ENCODE assay signal across 8 cellular contexts in genomic region chrX:53081925-53082772, GRCh38. TPM values are rescaled to one million over a fixed set of nuclear protein-coding genes. Genes with fewer than 3 reads are reported as not detected.
DNase-seq lines count a peak whose midpoint lies in the region; ATAC-seq and TF ChIP-seq lines count a peak whose summit lies in the region.

TSPYL2 (plus strand) TSS chrX:53082367; CDS start chrX:53082499, 132 bp downstream.

- H3K4me3 ChIP-seq in right cardiac atrium (ENCODE audit: low read length) (peak within 1 kb of the TSS; percentile 79), uterus (peak within 1 kb of the TSS; percentile 62 to 63)

- ATAC-seq in GM18499 (IDR thresholded peaks at IDR 0.05; ENCODE audit: insufficient read depth, unreplicated experiment) (peak; percentile 81), HG02943 (IDR thresholded peaks at IDR 0.05; ENCODE audit: low read depth, unreplicated experiment) (peak; percentile 88), right cardiac atrium (peak; percentile 96 to 97)

- DNase-seq in NCI-H187 treated with DMSO at 0.1 percent for 48 hours (lab: John Stamatoyannopoulos, UW) (peak; percentile 6), anterior cingulate cortex (lab: John Stamatoyannopoulos, UW) (peak; percentile 29 to 97 (median 91)), right cardiac atrium (peak; percentile 93 to 98 (median 97)), pulmonary artery endothelial cell (ENCODE audit: low read depth, low spot score) (peak; percentile 90), uterus (peak; percentile 94 to 95)

- H3K27ac ChIP-seq in right cardiac atrium (ENCODE audit: low read length) (peak within 1 kb of the TSS; percentile 91), uterus (peak within 1 kb of the TSS; percentile 89 to 96)

- no peaks in the 10 kb centered on the region for H3K36me3 ChIP-seq in uterus

- TF ChIP-seq POLR2A in uterus (IDR thresholded peaks at IDR 0.05): peak; percentile 97 to 99

- no peaks in the 10 kb centered on the region for H3K9me3 ChIP-seq in right cardiac atrium (ENCODE audit: control insufficient read depth, low read length)
- no peaks in the 10 kb centered on the region for H3K9me3 ChIP-seq in uterus

- peak in 1 of 4 experiments; percentile 29 for TF ChIP-seq CTCF in uterus (IDR thresholded peaks at IDR 0.05)

- H3K27me3 ChIP-seq in right cardiac atrium (ENCODE audit: control insufficient read depth, insufficient read depth) (no peaks in the 10 kb centered on the region), uterus (no peaks in the 10 kb centered on the region)

- intact Hi-C loops in T-helper 2 cell treated with Interferon-gamma antibody and Interleukin-4, amounts not matched to agents 100 ng/mL and 5 ng/mL, for 36 hours (cut with micrococcal nuclease): loop anchor here (5.0 to 10.0 kb wide), 4 partner anchors 145 to 1920 kb away; partner anchors contain the start of genes APEX2, FAM120C, KDM5C and RIBC1
- intact Hi-C loops in right cardiac atrium (cut with DNase I) (no loop called here), uterus (cut with DNase I; ENCODE audit: low total_unique reads) (no loop called here)

- H3K4me1 ChIP-seq in right cardiac atrium (ENCODE audit: control insufficient read depth, insufficient read depth, low read length): no peaks in the 10 kb centered on the region
- no peaks in the 10 kb centered on the region for H3K4me1 ChIP-seq in uterus

- under 1% methylated on average over 85 of the region's 86 CpGs for WGBS in right cardiac atrium

RNA-seq across cellular contexts. Expression of gene TSPYL2, which starts in this region (rescaled TPM):
- total RNA-seq in T-helper 2 cell treated with Interferon-gamma antibody and Interleukin-4, amounts not matched to agents 100 ng/mL and 5 ng/mL, for 36 hours: 17.0 and 18.9 TPM in 2 replicates
- 10 to 100 TPM; 55.8 to 63.2 (median 59.3) TPM for total RNA-seq in right cardiac atrium
- polyA plus RNA-seq in right cardiac atrium: 66.6 TPM
- 9.8 and 10.0 TPM in 2 replicates for total RNA-seq in pulmonary artery endothelial cell
- total RNA-seq in uterus: 100 to 1,000 TPM in 1 of 4 donors, 10 to 100 TPM in 3; 19.5 to 152 (median 30.7) TPM

Comparison
In these comparisons a context has a peak if more than half of its experiments do, and no peak if none do; other contexts are left out.
1. Peak in every context shown above with its lines: DNase-seq, ATAC-seq, H3K4me3 ChIP-seq and H3K27ac ChIP-seq.
2. DNase-seq: peak in every context shown above with its lines; median percentile 97 in right cardiac atrium; 94 in uterus; 91 in anterior cingulate cortex; 90 in pulmonary artery endothelial cell; 6 in NCI-H187 treated with DMSO at 0.1 percent for 48 hours.